ENCODE assay signal across 8 cellular contexts in genomic region chr5:149434162-149435014, GRCh38. TPM values are rescaled to one million over a fixed set of nuclear protein-coding genes. Genes with fewer than 3 reads are reported as not detected.
DNase-seq lines count a peak whose midpoint lies in the region; ATAC-seq, FAIRE-seq and TF ChIP-seq lines count a peak whose summit lies in the region.

No MANE protein-coding gene starts in this region.

- no peaks in the 10 kb centered on the region for H3K9me2 ChIP-seq in OCI-LY7 (ENCODE audit: insufficient read depth, low read length)

- no peak overlapping the region for H3T11ph ChIP-seq in H9 (ENCODE audit: low read length)

- H3K4me3 Mint-ChIP-seq in H9 (peak overlapping the region in 1 of 2 experiments; percentile 44; a peak in 1 of 5 replicates), osteocyte (ENCODE audit: unreplicated experiment) (no peak overlapping the region)

- no peaks in the 10 kb centered on the region for H3K79me1 ChIP-seq in H9 (ENCODE audit: insufficient read depth, low read depth, low read length, poor library complexity, severe bottlenecking)

- intact Hi-C loops in OCI-LY7 (cut with micrococcal nuclease; ENCODE audit: unreplicated experiment): loop anchor here (2.0 kb wide), 3 partner anchors 52 to 130 kb away; no protein-coding TSS in a partner anchor

- no peak overlapping the region for H2BK20ac ChIP-seq in H9 (ENCODE audit: low read depth, low read length, poor library complexity, severe bottlenecking)

- H3K27ac Mint-ChIP-seq in H9 (0 out of 7 replicates have a peak overlapping the region, but pooled peaks of 1 of the 3 experiments have one; percentile 61), osteocyte (ENCODE audit: unreplicated experiment) (peak overlapping the region; percentile 82)

- no peak overlapping the region for H3K4me2 ChIP-seq in H9 (ENCODE audit: insufficient read depth, insufficient read length, low read length)
- H3K4me2 ChIP-seq in OCI-LY7 (ENCODE audit: low read length): no peak overlapping the region
- no peak overlapping the region for H3K4me2 ChIP-seq in fibroblast of lung (ENCODE audit: extremely low read depth, insufficient read depth, low read length)

- no peak overlapping the region for H3K4me3 ChIP-seq in BJ (ENCODE audit: low read depth, low read length)
- H3K4me3 ChIP-seq in OCI-LY7 (ENCODE audit: low read depth, low read length, poor library complexity, severe bottlenecking): no peak overlapping the region
- no peak overlapping the region for H3K4me3 ChIP-seq in fibroblast of lung (replicated peaks in 1 of 4; ENCODE audit: control extremely low read depth in 1 of 4, insufficient read depth in 1 of 4, low read depth in 3 of 4, low read length in 4 of 4)

- no peak overlapping the region for H3K4ac ChIP-seq in H9 (ENCODE audit: low read depth, low read length)

- no peak overlapping the region for H2BK120ac ChIP-seq in H9 (ENCODE audit: low read depth, low read length, poor library complexity, severe bottlenecking)

- no peaks in the 10 kb centered on the region for H3K23me2 ChIP-seq in H9 (ENCODE audit: insufficient read length, low read depth, low read length, poor library complexity, severe bottlenecking)

- H4K20me1 ChIP-seq in H9 (ENCODE audit: control insufficient read depth, insufficient read depth, insufficient read length) (no peaks in the 10 kb centered on the region), OCI-LY7 (ENCODE audit: insufficient read depth, low read length) (no peaks in the 10 kb centered on the region), fibroblast of lung (ENCODE audit: control insufficient read depth, extremely low read depth, insufficient read depth, low read length) (no peaks in the 10 kb centered on the region)

- ATAC-seq in HG02610 (IDR thresholded peaks at IDR 0.05; ENCODE audit: unreplicated experiment): no peak

- no peak overlapping the region for H4K91ac ChIP-seq in H9 (ENCODE audit: insufficient read length, low read depth, low read length)

- H2AFZ ChIP-seq in H9 (ENCODE audit: low read length): no peak overlapping the region
- H2AFZ ChIP-seq in OCI-LY7 (ENCODE audit: low read length): no peak overlapping the region
- H2AFZ ChIP-seq in fibroblast of lung (ENCODE audit: low read length): no peak overlapping the region

- H3K4me1 Mint-ChIP-seq in H9 (peaks cover 19 to 33% of the 10 kb centered on the region in 2 experiments), osteocyte (ENCODE audit: unreplicated experiment) (peaks cover 10% of the 10 kb centered on the region)

- peaks cover 5% of the 10 kb centered on the region; the same call in 1 of the 2 replicates for H3K4me1 ChIP-seq in H9 (ENCODE audit: insufficient read depth, low read length)
- H3K4me1 ChIP-seq in OCI-LY7 (ENCODE audit: insufficient read depth, low read length, poor library complexity, severe bottlenecking): peaks cover 26% of the 10 kb centered on the region
- peaks cover 14% of the 10 kb centered on the region for H3K4me1 ChIP-seq in fibroblast of lung (ENCODE audit: control insufficient read depth, extremely low read depth, insufficient read depth, low read length)

- H4K5ac ChIP-seq in H9 (ENCODE audit: insufficient read length, low read depth, low read length): no peak overlapping the region

- no TSS peak for BruUV-seq in OCI-LY7 (replicated peaks; lab: Mats Ljungman, UMichigan)

- POLR2A ChIA-PET in BJ (lab: Charles Lee) (interaction anchor here (0.5 kb wide), 1 partner anchor 12 kb away, joined by 3 read pairs; no protein-coding TSS in a partner anchor), OCI-LY7 (lab: Charles Lee) (interaction anchor here (1.7 kb wide), 1 partner anchor 40 kb away, joined by 6 read pairs; no protein-coding TSS in a partner anchor)

- CTCF ChIA-PET in BJ (lab: Yijun Ruan, JAX): interaction anchor here (0.7 to 9.3 kb wide), 33 partner anchors 9 to 294 kb away, joined by 3 to 257 read pairs (median 5); partner anchors contain the start of genes ARHGEF37, CSNK1A1, IL17B and PCYOX1L
- CTCF ChIA-PET in OCI-LY7 (lab: Charles Lee; ENCODE audit: unreplicated experiment): interaction anchor here (0.5 to 1.3 kb wide), 2 partner anchors 12 kb away, joined by 3 to 4 read pairs; no protein-coding TSS in a partner anchor

- WGBS in H9 (ENCODE audit: extremely low coverage, insufficient read length, low lambda C conversion rate): no CpG with 5 or more reads among the region's 7 CpGs

- no peak overlapping the region for H3K9ac ChIP-seq in H9 (ENCODE audit: extremely low read depth, insufficient read length, low read length)
- H3K9ac ChIP-seq in fibroblast of lung (ENCODE audit: insufficient read depth, low read length): no peak overlapping the region

- H3K36me3 Mint-ChIP-seq in H9 (ENCODE audit: insufficient read depth in 1 of 3, low read depth in 3 of 3) (no peaks in the 10 kb centered on the region), osteocyte (ENCODE audit: unreplicated experiment) (peaks cover 13% of the 10 kb centered on the region)

- no peak overlapping the region for H4K8ac ChIP-seq in H9 (replicated peaks; ENCODE audit: insufficient read length, low read depth, low read length)

- H3K27me3 Mint-ChIP-seq in H9 (ENCODE audit: low read depth) (peaks cover 2% of the 10 kb centered on the region; the same call in 1 of the 2 replicates), osteocyte (ENCODE audit: unreplicated experiment) (peaks cover 4% of the 10 kb centered on the region)

- H3K27ac ChIP-seq in H9 (ENCODE audit: insufficient read length, low read depth, low read length): no peak overlapping the region
- H3K27ac ChIP-seq in OCI-LY7 (ENCODE audit: low read depth, low read length, poor library complexity, severe bottlenecking): no peak overlapping the region
- H3K27ac ChIP-seq in fibroblast of lung (ENCODE audit: insufficient read depth, low read length): no peak overlapping the region

- H3K9me3 ChIP-seq in H9 (ENCODE audit: control insufficient read depth, low read depth, low read length) (no peaks in the 10 kb centered on the region), OCI-LY7 (ENCODE audit: low read length) (no peaks in the 10 kb centered on the region), fibroblast of lung (ENCODE audit: control insufficient read depth, insufficient read depth, low read depth, low read length) (no peaks in the 10 kb centered on the region)

- H3K36me3 ChIP-seq in BJ (ENCODE audit: control insufficient read depth, insufficient read depth, low read length) (peaks cover 21% of the 10 kb centered on the region), OCI-LY7 (ENCODE audit: insufficient read depth, low read length) (no peaks in the 10 kb centered on the region), fibroblast of lung (ENCODE audit: control insufficient read depth, insufficient read depth, low read length) (peaks cover 14% of the 10 kb centered on the region)

- no peak overlapping the region for H2AK5ac ChIP-seq in H9 (ENCODE audit: insufficient read length, low read length)

- no peak for DNase-seq in BJ (ENCODE audit: low read depth)
- peak; percentile 81 for DNase-seq in H9
- peak; percentile 63 for DNase-seq in OCI-LY7 (ENCODE audit: low spot score)
- peak; percentile 54 for DNase-seq in activated T-cell treated with anti-CD3 and anti-CD28 coated beads for 4 hours
- DNase-seq in fibroblast of lung (ENCODE audit: low read depth in 2 of 2): peak; percentile 75 to 76
- no peak for DNase-seq in osteocyte (ENCODE audit: extremely low spot score, unreplicated experiment)
- DNase-seq in urothelium cell line (ENCODE audit: low spot score): peak; percentile 67

- no peak for FAIRE-seq in urothelium cell line (lab: Jason Lieb, UNC)

- H3K23ac ChIP-seq in H9 (ENCODE audit: insufficient read length, low read depth, low read length): no peak overlapping the region

- TF ChIP-seq CTCF in BJ (IDR thresholded peaks at IDR 0.05; ENCODE audit: insufficient read depth, low read depth, low read length) (peak; percentile 89), H9 (conservative IDR thresholded peaks at IDR 0.05) (peak; percentile 93), OCI-LY7 (conservative IDR thresholded peaks at IDR 0.05; ENCODE audit: low read length) (peak; percentile 91), fibroblast of lung (conservative IDR thresholded peaks at IDR 0.05 in 1 of 2, IDR thresholded peaks at IDR 0.05 in 1 of 2; ENCODE audit: low read depth in 1 of 2, low read length in 2 of 2) (peak; percentile 88 to 90), osteocyte (IDR thresholded peaks at IDR 0.05) (peak; percentile 93)

- H2BK15ac ChIP-seq in H9 (ENCODE audit: low read depth, low read length): no peak overlapping the region

- H3K27me3 ChIP-seq in BJ (ENCODE audit: control insufficient read depth, insufficient read depth, low read length): no peaks in the 10 kb centered on the region
- no peaks in the 10 kb centered on the region for H3K27me3 ChIP-seq in H9 (ENCODE audit: insufficient read depth, low read length)
- no peaks in the 10 kb centered on the region for H3K27me3 ChIP-seq in fibroblast of lung (ENCODE audit: control insufficient read depth, insufficient read depth, low read length)

- H3K56ac ChIP-seq in H9 (ENCODE audit: insufficient read length, low read depth, low read length): no peak overlapping the region

- no peak overlapping the region for H3K14ac ChIP-seq in H9 (ENCODE audit: insufficient read depth, low read length)

- H3K18ac ChIP-seq in H9 (ENCODE audit: insufficient read length, low read depth, low read length): no peak overlapping the region

- H3K79me2 ChIP-seq in H9 (ENCODE audit: insufficient read depth, low read length) (no peaks in the 10 kb centered on the region), OCI-LY7 (ENCODE audit: insufficient read depth, low read depth, low read length) (no peaks in the 10 kb centered on the region), fibroblast of lung (ENCODE audit: control insufficient read depth, insufficient read depth, low read length) (no peaks in the 10 kb centered on the region)

- H3K9me3 Mint-ChIP-seq in H9 (no peaks in the 10 kb centered on the region), osteocyte (ENCODE audit: unreplicated experiment) (no peaks in the 10 kb centered on the region)

- H2BK5ac ChIP-seq in H9 (ENCODE audit: insufficient read length, low read length): no peak overlapping the region

- H2BK12ac ChIP-seq in H9 (ENCODE audit: insufficient read length, low read depth, low read length): no peak overlapping the region

RNA-seq across cellular contexts. Expression of gene IL17B, which starts 55.3 kb away (rescaled TPM):
- 0.49 and 0.90 TPM in 2 replicates for polyA plus RNA-seq in BJ (2011; rRNA removed)
- polyA minus RNA-seq in BJ (2011; rRNA and poly(A)+ RNA removed): 0.93 and 1.1 TPM in 2 replicates
- total RNA-seq in H9 (2021): not detected in 2 replicates
- total RNA-seq in OCI-LY7 (2014; rRNA removed; shearing (Covaris generic)): not detected in 2 replicates
- total RNA-seq in OCI-LY7 (2022): not detected in 2 replicates
- total RNA-seq in fibroblast of lung: not detected in 2 replicates
- 0.34 TPM in 1 of 2 replicates, not detected in the other for polyA plus RNA-seq in fibroblast of lung
- polyA plus RNA-seq in fibroblast of lung (2012): not detected in 2 replicates
- polyA minus RNA-seq in fibroblast of lung (ENCODE audit: low replicate concordance): not detected in 2 replicates
- total RNA-seq in osteocyte: not detected in 2 replicates

Comparison
In these comparisons a context has a peak if more than half of its experiments do, and no peak if none do; other contexts are left out.
1. DNase-seq: peak in H9 (single experiment), OCI-LY7 (single experiment), activated T-cell treated with anti-CD3 and anti-CD28 coated beads for 4 hours (single experiment), fibroblast of lung (2 of 2) and urothelium cell line (single experiment); none in BJ (single experiment) and osteocyte (single experiment).
2. Peak in every context shown above with its lines, with median percentiles within 50 percentile points of each other: CTCF ChIP-seq.